19 cellular contexts compared by ENCODE assay signal in genomic region chr13:57527114-57527770, GRCh38.
"Had no signal": no experiment of that assay in that cellular context is flagged by ENCODE, and none has a peak within 500 bp of the region (broad histone marks: within the 10 kb centered on the region; RNA-seq: fewer than 3 reads in every experiment).

No MANE protein-coding gene starts in this region.

- FAIRE-seq: colon had no signal

- DNase-seq: effector memory CD8-positive, alpha-beta T cell; head of caudate nucleus; hippocampal formation; mammary epithelial cell; natural killer cell; ovary; right cardiac atrium; stimulated activated CD4-positive, alpha-beta T cell treated with anti-CD3 and anti-CD28 coated beads, Interleukin-1b, Interleukin-23, amount 100 ng/mL, for 48 hours; stimulated activated CD4-positive, alpha-beta T cell treated with anti-CD3 and anti-CD28 coated beads, Interleukin-4, amount 100 ng/mL, for 24 hours; tibial artery; upper lobe of left lung; uterus had no signal

- H3K27me3 Mint-ChIP-seq: dendritic cell treated with granulocyte-macrophage colony-stimulating factor and Interleukin-4, amounts not matched to agents 40 ng/mL and 50 ng/mL, for 4 days; effector memory CD8-positive, alpha-beta T cell; progenitor cell of endocrine pancreas; stimulated activated memory B cell treated with anti-CD40 and anti-IgM and Interleukin-4, amounts not matched to agents 10 μg/mL and 1 μg/mL and 100 μg/mL, for 72 hours; stimulated activated naive CD8-positive, alpha-beta T cell treated with anti-CD3 and anti-CD28 coated beads, Interleukin-15, Interleukin-2, amounts not matched to agents 100 ng/mL and 50 ng/mL, for 24 hours had no signal

- H3K9me3 ChIP-seq: ovary, tibial artery, upper lobe of left lung, uterus had no signal

- H3K4me1 ChIP-seq: foreskin keratinocyte, tibial artery, upper lobe of left lung, uterus had no signal

- H3K4me1 Mint-ChIP-seq: natural killer cell; neural crest cell; stimulated activated memory B cell treated with anti-CD40 and anti-IgM and Interleukin-4, amounts not matched to agents 10 μg/mL and 1 μg/mL and 100 μg/mL, for 72 hours had no signal

- H3K27me3 ChIP-seq: foreskin keratinocyte, ovary, tibial artery, upper lobe of left lung, uterus had no signal

- H3K36me3 ChIP-seq: ovary, tibial artery, upper lobe of left lung, uterus had no signal

- H3K27ac Mint-ChIP-seq: dendritic cell treated with granulocyte-macrophage colony-stimulating factor and Interleukin-4, amounts not matched to agents 40 ng/mL and 50 ng/mL, for 4 days; effector memory CD8-positive, alpha-beta T cell; natural killer cell; progenitor cell of endocrine pancreas; stimulated activated memory B cell treated with anti-CD40 and anti-IgM and Interleukin-4, amounts not matched to agents 10 μg/mL and 1 μg/mL and 100 μg/mL, for 72 hours; stimulated activated naive CD8-positive, alpha-beta T cell treated with anti-CD3 and anti-CD28 coated beads, Interleukin-15, Interleukin-2, amounts not matched to agents 100 ng/mL and 50 ng/mL, for 24 hours had no signal

- ATAC-seq: effector memory CD8-positive, alpha-beta T cell; foreskin keratinocyte; natural killer cell; right cardiac atrium; stimulated activated memory B cell treated with anti-CD40 and anti-IgM and Interleukin-4, amounts not matched to agents 10 μg/mL and 1 μg/mL and 100 μg/mL, for 72 hours had no signal

- H3K27ac ChIP-seq: foreskin keratinocyte, ovary, tibial artery, upper lobe of left lung, uterus had no signal

- H3K4me3 Mint-ChIP-seq: dendritic cell treated with granulocyte-macrophage colony-stimulating factor and Interleukin-4, amounts not matched to agents 40 ng/mL and 50 ng/mL, for 4 days; effector memory CD8-positive, alpha-beta T cell; natural killer cell; neural crest cell; stimulated activated memory B cell treated with anti-CD40 and anti-IgM and Interleukin-4, amounts not matched to agents 10 μg/mL and 1 μg/mL and 100 μg/mL, for 72 hours; stimulated activated naive CD8-positive, alpha-beta T cell treated with anti-CD3 and anti-CD28 coated beads, Interleukin-15, Interleukin-2, amounts not matched to agents 100 ng/mL and 50 ng/mL, for 24 hours had no signal

- H3K9me3 Mint-ChIP-seq: effector memory CD8-positive, alpha-beta T cell; stimulated activated memory B cell treated with anti-CD40 and anti-IgM and Interleukin-4, amounts not matched to agents 10 μg/mL and 1 μg/mL and 100 μg/mL, for 72 hours; stimulated activated naive CD8-positive, alpha-beta T cell treated with anti-CD3 and anti-CD28 coated beads, Interleukin-15, Interleukin-2, amounts not matched to agents 100 ng/mL and 50 ng/mL, for 24 hours had no signal

- H3K36me3 Mint-ChIP-seq: stimulated activated memory B cell treated with anti-CD40 and anti-IgM and Interleukin-4, amounts not matched to agents 10 μg/mL and 1 μg/mL and 100 μg/mL, for 72 hours had no signal

- H3K4me3 ChIP-seq: ovary, tibial artery, upper lobe of left lung, uterus had no signal
